ENCODE assay signal across 9 cellular contexts in the genomic region with DNA sequence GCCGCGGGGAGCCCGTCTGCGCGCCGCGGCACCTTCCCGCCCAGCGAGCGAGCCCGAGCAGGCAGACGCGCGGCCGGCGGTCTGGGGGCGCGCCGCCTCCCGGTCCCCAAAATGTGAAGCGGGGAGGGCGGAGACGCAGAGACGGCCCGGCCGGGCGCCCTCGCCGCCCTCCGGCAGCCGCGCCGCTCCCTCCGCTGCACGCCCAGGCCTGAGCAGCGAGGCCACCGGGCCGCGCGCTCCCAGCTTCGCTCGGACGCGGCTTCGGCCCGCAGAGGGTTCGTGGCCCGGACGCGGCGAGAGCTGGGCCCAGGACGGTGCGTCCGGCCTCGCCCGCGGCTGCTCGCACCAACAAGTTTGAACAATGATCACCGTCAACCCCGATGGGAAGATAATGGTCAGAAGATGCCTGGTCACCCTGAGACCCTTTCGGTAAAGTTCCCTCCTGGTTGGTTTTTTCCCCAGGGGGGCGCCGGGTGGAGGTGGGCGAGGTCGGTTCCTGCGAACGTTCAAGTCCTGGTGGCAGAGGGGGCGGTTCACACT. TPM values are rescaled to one million over a fixed set of nuclear protein-coding genes. Genes with fewer than 3 reads are reported as not detected.
DNase-seq lines count a peak whose midpoint lies in the region; TF ChIP-seq lines count a peak whose summit lies in the region.
"Had no signal": no experiment of that assay in that cellular context is flagged by ENCODE, and none has a peak within 500 bp of the region (broad histone marks: within the 10 kb centered on the region; RNA-seq: fewer than 3 reads in every experiment).

No MANE protein-coding gene starts in this region.

- H3K27me3 Mint-ChIP-seq in HFFc6 (ENCODE audit: insufficient read depth): peaks cover 4% of the 10 kb centered on the region
- H3K27me3 Mint-ChIP-seq in mesothelial cell of epicardium (ENCODE audit: low read depth): peaks cover 65% of the 10 kb centered on the region

- H3K4me1 Mint-ChIP-seq in HFFc6 (ENCODE audit: low read depth): peaks cover 42% of the 10 kb centered on the region
- peaks cover 11% of the 10 kb centered on the region for H3K4me1 Mint-ChIP-seq in mesothelial cell of epicardium

- H3K27ac Mint-ChIP-seq in HFFc6 (no peak overlapping the region), mesothelial cell of epicardium (no peak overlapping the region)

- H3K36me3 ChIP-seq in ascending aorta (no peaks in the 10 kb centered on the region), adrenal gland (replicated peaks in 1 of 2) (no peaks in the 10 kb centered on the region)
- H3K36me3 ChIP-seq: neutrophil had no signal

- H3K27ac ChIP-seq in ascending aorta (no peak overlapping the region), adrenal gland (no peak overlapping the region)
- H3K27ac ChIP-seq: neutrophil had no signal

- H3K4me3 Mint-ChIP-seq in HFFc6: peak overlapping the region; percentile 54; the same call in 1 of the 2 replicates
- H3K4me3 Mint-ChIP-seq in mesothelial cell of epicardium: peak overlapping the region; percentile 22

- 0 to 2% (median 1%) methylated on average over 7 to 68 of the region's 68 CpGs for WGBS in adrenal gland, 4 donors

- H3K9me3 ChIP-seq in ascending aorta: no peaks in the 10 kb centered on the region
- H3K9me3 ChIP-seq in adrenal gland (replicated peaks in 1 of 3): no peaks in the 10 kb centered on the region
- H3K9me3 ChIP-seq: neutrophil had no signal

- no peak for TF ChIP-seq CTCF in HFFc6 (IDR thresholded peaks at IDR 0.05)
- TF ChIP-seq CTCF in ascending aorta (IDR thresholded peaks at IDR 0.05): no peak
- TF ChIP-seq CTCF in mesothelial cell of epicardium (IDR thresholded peaks at IDR 0.05; ENCODE audit: unreplicated experiment): no peak
- no peak for TF ChIP-seq CTCF in adrenal gland (IDR thresholded peaks at IDR 0.05)

- H3K4me1 ChIP-seq in ascending aorta (peaks cover 0 to 12% of the 10 kb centered on the region in 2 donors), adrenal gland (replicated peaks in 1 of 2) (no peaks in the 10 kb centered on the region)

- intact Hi-C loops in ascending aorta (cut with DNase I): loop anchor here (1.0 to 10.0 kb wide), 3 partner anchors 188 to 376 kb away; no protein-coding TSS in a partner anchor
- intact Hi-C loops in adrenal gland (cut with DNase I): loop anchor here (5.0 to 10.0 kb wide), 2 partner anchors 189 to 386 kb away; no protein-coding TSS in a partner anchor

- peak; percentile 54 for DNase-seq in AG20443 (ENCODE audit: low spot score)
- no peak for DNase-seq in HFFc6
- no peak for DNase-seq in ascending aorta (ENCODE audit: low spot score in 2 of 2)
- DNase-seq in mesothelial cell of epicardium (ENCODE audit: low spot score in 2 of 2, unreplicated experiment in 2 of 2): no peak
- DNase-seq in islet precursor cell: no peak
- no peak for DNase-seq in COLO829 (ENCODE audit: low spot score)
- DNase-seq in adrenal gland: no peak
- DNase-seq in NCI-H187 (lab: John Stamatoyannopoulos, UW): no peak

- H3K36me3 Mint-ChIP-seq in HFFc6 (ENCODE audit: low read depth): no peaks in the 10 kb centered on the region
- no peaks in the 10 kb centered on the region for H3K36me3 Mint-ChIP-seq in mesothelial cell of epicardium

- peaks cover 15% of the 10 kb centered on the region for H3K27me3 ChIP-seq in ascending aorta
- H3K27me3 ChIP-seq in adrenal gland: peaks cover 19% of the 10 kb centered on the region

- H3K9me3 Mint-ChIP-seq in HFFc6: no peaks in the 10 kb centered on the region
- no peaks in the 10 kb centered on the region for H3K9me3 Mint-ChIP-seq in mesothelial cell of epicardium

- H3K4me3 ChIP-seq in ascending aorta: peak overlapping the region; percentile 40 to 57
- peak overlapping the region in 1 of 4 donors; percentile 55 for H3K4me3 ChIP-seq in adrenal gland

- no peak for TF ChIP-seq POLR2A in adrenal gland (IDR thresholded peaks at IDR 0.05)

RNA-seq across cellular contexts. Expression of a gene that starts 0.5 kb away (rescaled TPM):
- total RNA-seq in HFFc6 (2021; fragmentation: NEBNext Ultra II Directional; extraction: Animal tissue kit (Norgen Biotek cat#: 25700)): 1 to 10 TPM; 1.5 to 2.3 (median 1.8) TPM
- total RNA-seq in ascending aorta: not detected
- total RNA-seq in mesothelial cell of epicardium: 0.47 to 1.0 TPM (median 0.78 TPM) in 3 replicates
- total RNA-seq in adrenal gland: under 1 TPM in 7 of 8 donors, not detected in 1; 0.26 to 0.83 (median 0.42) TPM
- polyA plus RNA-seq in adrenal gland: 1 to 10 TPM in 1 of 3 donors, under 1 TPM in 2; 0.24 to 1.0 (median 0.80) TPM
